15 cellular contexts compared by ENCODE assay signal in the genomic region with DNA sequence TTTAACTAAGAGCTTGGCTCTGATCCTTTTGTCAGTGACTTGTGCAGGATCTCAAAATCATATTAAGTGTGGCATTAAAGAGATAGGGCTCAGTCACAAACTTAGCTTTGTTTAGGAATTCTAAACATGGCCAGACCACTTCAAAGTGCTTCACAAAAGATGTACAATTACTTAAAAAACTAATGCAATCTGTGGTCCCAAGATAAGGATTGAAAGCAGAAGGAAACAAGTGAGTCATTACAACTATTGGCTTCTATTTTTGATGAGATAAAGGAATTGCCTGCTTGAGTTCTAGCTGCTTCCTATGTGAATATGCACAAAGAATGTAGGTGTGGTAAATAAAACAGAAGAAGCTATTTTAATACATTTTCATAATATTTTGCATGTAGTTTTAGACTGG. TPM values are rescaled to one million over a fixed set of nuclear protein-coding genes. Genes with fewer than 3 reads are reported as not detected.
DNase-seq lines count a peak whose midpoint lies in the region; ATAC-seq and TF ChIP-seq lines count a peak whose summit lies in the region.
"Had no signal": no experiment of that assay in that cellular context is flagged by ENCODE, and none has a peak within 500 bp of the region (broad histone marks: within the 10 kb centered on the region; RNA-seq: fewer than 3 reads in every experiment).

No MANE protein-coding gene starts in this region.

- H3K27ac ChIP-seq in left lung (no peak overlapping the region), sigmoid colon (no peak overlapping the region)

- TF ChIP-seq EP300 in sigmoid colon (IDR thresholded peaks at IDR 0.05), result no peak

- DNase-seq in COLO829 (ENCODE audit: low spot score) (peak; percentile 8), LoVo (ENCODE audit: low spot score) (peak; percentile 78), astrocyte of the hippocampus (ENCODE audit: low read depth, low spot score) (peak; percentile 51), left lung (no peak), DMS153 (lab: John Stamatoyannopoulos, UW) (no peak), sigmoid colon (no peak)
- DNase-seq: activated T-cell treated with anti-CD3 and anti-CD28 coated beads, Interleukin-2, amount 50 U/mL, for 1 hour; CD4-positive, alpha-beta memory T cell; cerebellar nuclear complex; hypothalamus; naive B cell; NCI-H526 treated with DMSO at 0.1 percent for 48 hours; T-helper 9 cell had no signal

- H3K9me3 ChIP-seq in left lung (no peaks in the 10 kb centered on the region), sigmoid colon (no peaks in the 10 kb centered on the region)

- intact Hi-C loops in left lung (cut with DNase I), result no loop called here
- intact Hi-C loops in sigmoid colon (cut with DNase I), result no loop called here

- TF ChIP-seq POLR2A in sigmoid colon (IDR thresholded peaks at IDR 0.05), result no peak

- H3K4me1 ChIP-seq in left lung (peaks cover 0 to 13% of the 10 kb centered on the region in 2 donors), sigmoid colon (no peaks in the 10 kb centered on the region)

- TF ChIP-seq CTCF in left lung (IDR thresholded peaks at IDR 0.05) (no peak), sigmoid colon (IDR thresholded peaks at IDR 0.05) (no peak)

- H3K36me3 ChIP-seq in left lung (no peaks in the 10 kb centered on the region), sigmoid colon (no peaks in the 10 kb centered on the region)

- H3K27me3 ChIP-seq in left lung (no peaks in the 10 kb centered on the region), sigmoid colon (no peaks in the 10 kb centered on the region)

- ATAC-seq in left lung (peak; percentile 71), GM21786 (IDR thresholded peaks at IDR 0.05; ENCODE audit: unreplicated experiment) (no peak), HG03521 (IDR thresholded peaks at IDR 0.05; ENCODE audit: unreplicated experiment) (no peak)

- H3K4me3 ChIP-seq in left lung (no peak overlapping the region), sigmoid colon (no peak overlapping the region)

RNA-seq across cellular contexts. Expression of gene SLC12A2, which starts 44.9 kb away (rescaled TPM):
- 10 to 100 TPM; 33.7 to 43.9 TPM for total RNA-seq in left lung
- 10 to 100 TPM; 49.6 to 55.9 (median 53.1) TPM for total RNA-seq in sigmoid colon
- 10 to 100 TPM in 1 of 3 donors, 1 to 10 TPM in 2; 2.8 to 38.7 (median 4.2) TPM for polyA plus RNA-seq in sigmoid colon

Comparison
In these comparisons a context has a peak if more than half of its experiments do, and no peak if none do; other contexts are left out.
1. DNase-seq: peak in COLO829 (single experiment), LoVo (single experiment) and astrocyte of the hippocampus (single experiment); none in left lung (0 of 2), DMS153 (single experiment) and sigmoid colon (single experiment).